2 cellular contexts compared by ENCODE assay signal in the genomic region with DNA sequence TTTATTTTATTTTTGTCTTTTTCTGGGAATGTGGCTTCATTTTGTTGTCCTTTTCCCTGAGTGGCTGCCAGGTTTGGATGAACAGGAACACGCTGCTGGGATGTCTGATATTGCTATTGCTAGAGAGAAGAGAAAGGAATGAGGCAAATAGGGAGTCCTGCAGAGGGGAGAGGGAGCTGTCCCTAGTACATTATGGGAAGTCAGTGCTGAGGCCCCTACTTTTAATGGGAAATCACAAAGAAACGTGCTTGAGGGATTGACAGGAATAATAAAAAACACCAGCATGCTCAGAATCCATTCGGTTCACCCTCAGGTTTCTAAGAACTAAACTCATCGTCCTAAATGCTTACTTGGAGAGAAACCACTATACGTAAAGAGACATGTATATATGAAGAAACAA.
TF ChIP-seq lines count a peak whose summit lies in the region.

No MANE protein-coding gene starts in this region.

TF ChIP-seq in GM23338, 12 proteins besides CTCF, POLR2A, EP300 and RAD21 (continued from another document):
- TF ChIP-seq ZNF331 (CRISPR knock-in tag; IDR thresholded peaks at IDR 0.05; ENCODE audit: low read depth): no peak

TF ChIP-seq in HEK293, 187 proteins besides CTCF, POLR2A, EP300 and RAD21 (continued from another document):
- TF ChIP-seq, protein P1, sequence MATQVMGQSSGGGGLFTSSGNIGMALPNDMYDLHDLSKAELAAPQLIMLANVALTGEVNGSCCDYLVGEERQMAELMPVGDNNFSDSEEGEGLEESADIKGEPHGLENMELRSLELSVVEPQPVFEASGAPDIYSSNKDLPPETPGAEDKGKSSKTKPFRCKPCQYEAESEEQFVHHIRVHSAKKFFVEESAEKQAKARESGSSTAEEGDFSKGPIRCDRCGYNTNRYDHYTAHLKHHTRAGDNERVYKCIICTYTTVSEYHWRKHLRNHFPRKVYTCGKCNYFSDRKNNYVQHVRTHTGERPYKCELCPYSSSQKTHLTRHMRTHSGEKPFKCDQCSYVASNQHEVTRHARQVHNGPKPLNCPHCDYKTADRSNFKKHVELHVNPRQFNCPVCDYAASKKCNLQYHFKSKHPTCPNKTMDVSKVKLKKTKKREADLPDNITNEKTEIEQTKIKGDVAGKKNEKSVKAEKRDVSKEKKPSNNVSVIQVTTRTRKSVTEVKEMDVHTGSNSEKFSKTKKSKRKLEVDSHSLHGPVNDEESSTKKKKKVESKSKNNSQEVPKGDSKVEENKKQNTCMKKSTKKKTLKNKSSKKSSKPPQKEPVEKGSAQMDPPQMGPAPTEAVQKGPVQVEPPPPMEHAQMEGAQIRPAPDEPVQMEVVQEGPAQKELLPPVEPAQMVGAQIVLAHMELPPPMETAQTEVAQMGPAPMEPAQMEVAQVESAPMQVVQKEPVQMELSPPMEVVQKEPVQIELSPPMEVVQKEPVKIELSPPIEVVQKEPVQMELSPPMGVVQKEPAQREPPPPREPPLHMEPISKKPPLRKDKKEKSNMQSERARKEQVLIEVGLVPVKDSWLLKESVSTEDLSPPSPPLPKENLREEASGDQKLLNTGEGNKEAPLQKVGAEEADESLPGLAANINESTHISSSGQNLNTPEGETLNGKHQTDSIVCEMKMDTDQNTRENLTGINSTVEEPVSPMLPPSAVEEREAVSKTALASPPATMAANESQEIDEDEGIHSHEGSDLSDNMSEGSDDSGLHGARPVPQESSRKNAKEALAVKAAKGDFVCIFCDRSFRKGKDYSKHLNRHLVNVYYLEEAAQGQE (tag by site-specific recombination; IDR thresholded peaks at IDR 0.05): peak; percentile 62
TF ChIP-seq in HEK293: peak in this region for 1.
